2 cellular contexts compared by ENCODE assay signal in genomic region chr19:56167064-56167578, GRCh38.
A peak's percentile ranks its signal among the peaks of the same experiment; 100 is the strongest.
TF ChIP-seq lines count a peak whose summit lies in the region.

No MANE protein-coding gene starts in this region.

TF ChIP-seq in SK-N-SH, 30 proteins besides CTCF, POLR2A, EP300 and RAD21 (continued from another document):
- peak; percentile 93 for TF ChIP-seq REST (IDR thresholded peaks at IDR 0.05; ENCODE audit: low read depth, low read length)

TF ChIP-seq in SK-N-SH treated with all-trans-retinoic acid at 6 μM for 48 hours, 23 proteins besides CTCF, POLR2A, EP300 and RAD21 (continued from another document):
- TF ChIP-seq TSHZ2 (CRISPR knock-in tag; IDR thresholded peaks at IDR 0.05), result no peak
- no peak for TF ChIP-seq TOX (CRISPR knock-in tag; IDR thresholded peaks at IDR 0.05; ENCODE audit: borderline replicate concordance)
- TF ChIP-seq TCF4 (CRISPR knock-in tag; IDR thresholded peaks at IDR 0.05; ENCODE audit: borderline replicate concordance), result no peak
- no peak for TF ChIP-seq CREB5 (CRISPR knock-in tag; IDR thresholded peaks at IDR 0.05; ENCODE audit: low read depth)
- no peak for TF ChIP-seq RARB (CRISPR knock-in tag; IDR thresholded peaks at IDR 0.05)
- no peak for TF ChIP-seq ESRRG (CRISPR knock-in tag; IDR thresholded peaks at IDR 0.05)
- no peak for TF ChIP-seq POU6F1 (CRISPR knock-in tag; IDR thresholded peaks at IDR 0.05; ENCODE audit: borderline replicate concordance, low read depth)
- no peak for TF ChIP-seq ZFP30 (CRISPR knock-in tag; IDR thresholded peaks at IDR 0.05)
- no peak for TF ChIP-seq ISL1 (CRISPR knock-in tag; IDR thresholded peaks at IDR 0.05)
- no peak for TF ChIP-seq GLIS3 (CRISPR knock-in tag; IDR thresholded peaks at IDR 0.05)
- no peak for TF ChIP-seq CSRNP3 (CRISPR knock-in tag; IDR thresholded peaks at IDR 0.05)
